ENCODE assay signal across 20 cellular contexts in the genomic region with DNA sequence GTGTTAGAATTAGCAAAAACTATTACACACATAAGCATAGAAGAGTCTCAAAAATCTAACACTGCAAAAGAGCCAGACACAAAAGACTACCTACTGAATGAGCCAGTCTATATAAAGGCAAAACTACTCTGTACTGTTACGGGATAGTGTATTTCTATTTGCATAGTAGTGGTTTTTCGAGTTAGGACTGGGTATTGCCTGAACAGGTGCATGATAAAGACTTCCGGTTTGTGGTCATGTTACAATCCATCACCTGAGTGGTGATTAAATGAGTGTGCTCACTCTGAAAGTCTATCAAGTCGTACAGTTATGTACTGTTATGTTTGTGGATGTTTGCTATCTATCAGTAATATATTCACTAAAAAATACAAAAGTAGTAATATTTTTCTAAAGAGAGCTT.
"Had no signal": no experiment of that assay in that cellular context is flagged by ENCODE, and none has a peak within 500 bp of the region (broad histone marks: within the 10 kb centered on the region; RNA-seq: fewer than 3 reads in every experiment).

No MANE protein-coding gene starts in this region.

- H3K4me2 ChIP-seq: hepatocyte had no signal

- H2AFZ ChIP-seq: hepatocyte had no signal

- H3K36me3 ChIP-seq: cardiac muscle cell, right atrium auricular region, tibial artery had no signal

- H3K27me3 ChIP-seq: cardiac muscle cell, dorsolateral prefrontal cortex, hepatocyte, right atrium auricular region, tibial artery had no signal

- H3K27ac ChIP-seq: cardiac muscle cell, dorsolateral prefrontal cortex, hepatocyte, right atrium auricular region, skin epidermis, tibial artery had no signal

- FAIRE-seq: astrocyte, urothelium cell line had no signal

- ATAC-seq: activated CD4-positive, alpha-beta T cell treated with anti-CD3 and anti-CD28 coated beads for 36 hours; activated CD8-positive, alpha-beta memory T cell treated with anti-CD3 and anti-CD28 coated beads, Interleukin-2, amount 10 ng/mL, durations not matched to agents 7 days and 5 days; left lobe of liver; stimulated activated naive B cell treated with anti-CD40 and anti-IgM and Interleukin-4, amounts not matched to agents 10 μg/mL and 1 μg/mL and 100 μg/mL, for 72 hours had no signal

- DNase-seq: activated CD4-positive, alpha-beta memory T cell treated with anti-CD3 and anti-CD28 coated beads for 36 hours; activated CD4-positive, alpha-beta T cell treated with anti-CD3 and anti-CD28 coated beads for 36 hours; activated CD8-positive, alpha-beta memory T cell treated with anti-CD3 and anti-CD28 coated beads, Interleukin-2, amount 10 ng/mL, durations not matched to agents 7 days and 5 days; activated naive CD4-positive, alpha-beta T cell treated with anti-CD3 and anti-CD28 coated beads, Interleukin-2, amount 10 ng/mL, durations not matched to agents 7 days and 5 days; activated T-cell treated with anti-CD3 and anti-CD28 coated beads, Interleukin-2, amount 50 U/mL, for 1 hour; dorsolateral prefrontal cortex; endodermal cell; islet precursor cell; midbrain; stimulated activated CD4-positive, alpha-beta T cell treated with anti-CD3 and anti-CD28 coated beads, Interleukin-15, amount 100 ng/mL, for 24 hours; stimulated activated CD4-positive, alpha-beta T cell treated with anti-CD3 and anti-CD28 coated beads, Interleukin-4, amount 100 ng/mL, for 1 hour; stimulated activated naive B cell treated with anti-CD40 and anti-IgM and Interleukin-4, amounts not matched to agents 10 μg/mL and 1 μg/mL and 100 μg/mL, for 72 hours; tibial artery had no signal

- H3K9me3 ChIP-seq: tibial artery had no signal

- H3K4me3 ChIP-seq: cardiac muscle cell, dorsolateral prefrontal cortex, hepatocyte, right atrium auricular region, skin epidermis, tibial artery had no signal

- H3K79me2 ChIP-seq: hepatocyte had no signal

- H3K4me1 ChIP-seq: right atrium auricular region, tibial artery had no signal
